8 cellular contexts compared by ENCODE assay signal in the genomic region with DNA sequence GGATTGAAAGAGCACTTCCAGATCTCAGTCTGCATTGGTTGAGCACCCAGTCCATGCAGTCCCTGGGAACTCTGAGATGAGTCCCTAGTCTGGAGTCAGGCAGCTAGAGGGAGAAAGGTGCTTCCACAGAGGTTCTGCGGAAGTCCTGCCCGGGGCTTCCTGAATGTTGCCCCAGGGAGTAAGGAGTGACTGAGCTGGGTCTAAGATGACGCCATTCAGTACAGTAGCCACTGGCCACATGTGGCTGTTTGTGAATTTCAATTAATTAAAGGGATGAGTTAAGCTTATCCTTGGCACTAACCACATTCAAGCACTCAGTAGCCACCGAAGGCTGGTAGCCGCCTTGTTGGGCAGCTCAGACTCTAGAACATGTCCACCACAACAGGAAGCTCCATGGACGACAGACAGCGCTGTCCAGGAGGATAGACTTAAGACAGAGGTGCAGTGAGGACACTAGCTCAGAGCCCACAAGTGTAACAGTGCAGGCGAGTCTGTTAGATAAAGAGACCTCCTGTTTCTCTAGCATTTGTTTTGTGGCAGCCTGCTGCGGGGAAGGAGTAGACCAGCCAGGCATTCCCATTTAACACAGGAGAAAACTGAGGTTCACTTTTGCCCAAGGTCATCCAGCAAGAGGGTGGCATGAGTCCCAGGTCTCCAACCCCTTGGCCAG.
DNase-seq lines count a peak whose midpoint lies in the region; ATAC-seq and TF ChIP-seq lines count a peak whose summit lies in the region.

No MANE protein-coding gene starts in this region.

- intact Hi-C loops in dorsolateral prefrontal cortex (cut with DNase I) (loop anchor here in 1 of 2 donors (2.0 kb wide), 1 partner anchor 29 kb away; no protein-coding TSS in a partner anchor), psoas muscle (cut with DNase I) (no loop called here), posterior vena cava (cut with DNase I) (no loop called here)

- H3K36me3 ChIP-seq in CD4-positive, CD25-positive, alpha-beta regulatory T cell (ENCODE audit: control insufficient read depth, insufficient read depth, low read length), result no peaks in the 10 kb centered on the region
- H3K36me3 ChIP-seq in Karpas-422 (ENCODE audit: insufficient read depth, low read length) (no peaks in the 10 kb centered on the region), psoas muscle (ENCODE audit: insufficient read depth in 1 of 2, low read depth in 1 of 2) (no peaks in the 10 kb centered on the region)

- no peaks in the 10 kb centered on the region for H3K36me3 Mint-ChIP-seq in CD4-positive, CD25-positive, alpha-beta regulatory T cell

- H2AFZ ChIP-seq in Karpas-422 (ENCODE audit: low read length), result no peak overlapping the region

- H3K9me2 ChIP-seq in Karpas-422 (replicated peaks; ENCODE audit: insufficient read depth, low read length), result no peaks in the 10 kb centered on the region

- no peaks in the 10 kb centered on the region for H3K27me3 ChIP-seq in CD4-positive, CD25-positive, alpha-beta regulatory T cell (ENCODE audit: control insufficient read depth, insufficient read depth, low read length)
- no peaks in the 10 kb centered on the region for H3K27me3 ChIP-seq in Karpas-422 (ENCODE audit: low read length)
- no peaks in the 10 kb centered on the region for H3K27me3 ChIP-seq in dorsolateral prefrontal cortex
- no peaks in the 10 kb centered on the region for H3K27me3 ChIP-seq in psoas muscle (ENCODE audit: insufficient read depth in 3 of 3, low read length in 2 of 3)

- peak overlapping the region; percentile 93 for H3K4me2 ChIP-seq in Karpas-422 (ENCODE audit: low read depth, low read length, poor library complexity, severe bottlenecking)

- TF ChIP-seq CTCF in dorsolateral prefrontal cortex (IDR thresholded peaks at IDR 0.05 in 54 of 56, conservative IDR thresholded peaks at IDR 0.05 in 2 of 56; ENCODE audit: low read depth in 1 of 56, partially characterized antibody in 56 of 56) (peak in 1 of 56 donors; percentile 11), psoas muscle (IDR thresholded peaks at IDR 0.05) (no peak)

- peak overlapping the region; percentile 82 to 96 (median 84) for H3K4me3 Mint-ChIP-seq in CD4-positive, CD25-positive, alpha-beta regulatory T cell

- no peak for ATAC-seq in CD4-positive, CD25-positive, alpha-beta regulatory T cell (ENCODE audit: low read depth in 2 of 2)
- ATAC-seq in psoas muscle, result no peak

- peaks cover 83% of the 10 kb centered on the region for H3K4me1 ChIP-seq in CD4-positive, CD25-positive, alpha-beta regulatory T cell (ENCODE audit: control insufficient read depth, insufficient read depth, low read length, poor library complexity, severe bottlenecking)
- H3K4me1 ChIP-seq in Karpas-422 (ENCODE audit: low read length) (peaks cover 82% of the 10 kb centered on the region), psoas muscle (peaks cover 73% of the 10 kb centered on the region)

- peaks cover 69% of the 10 kb centered on the region for H3K79me2 ChIP-seq in Karpas-422 (ENCODE audit: low read length)

- no peaks in the 10 kb centered on the region for H3K27me3 Mint-ChIP-seq in CD4-positive, CD25-positive, alpha-beta regulatory T cell

- no peaks in the 10 kb centered on the region; the same call in 1 of the 2 replicates for H4K20me1 ChIP-seq in Karpas-422 (ENCODE audit: insufficient read depth, low read depth, low read length)

- peak overlapping the region; percentile 95 for H3K9ac ChIP-seq in Karpas-422 (ENCODE audit: low read length)

- no peaks in the 10 kb centered on the region for H3K9me3 Mint-ChIP-seq in CD4-positive, CD25-positive, alpha-beta regulatory T cell

- peak overlapping the region; percentile 24 for H3K4me3 ChIP-seq in CD4-positive, CD25-positive, alpha-beta regulatory T cell (ENCODE audit: low read depth, low read length)
- H3K4me3 ChIP-seq in Karpas-422 (ENCODE audit: low read length), result peak overlapping the region; percentile 90
- H3K4me3 ChIP-seq in dorsolateral prefrontal cortex, result peak overlapping the region in 28 of 59 donors; percentile 4 to 80 (median 69)
- H3K4me3 ChIP-seq in psoas muscle, result peak overlapping the region; percentile 30

- H3K4me1 Mint-ChIP-seq in CD4-positive, CD25-positive, alpha-beta regulatory T cell, result peaks cover 11 to 80% (median 49%) of the 10 kb centered on the region in 4 donors

- no peaks in the 10 kb centered on the region for H3K9me3 ChIP-seq in CD4-positive, CD25-positive, alpha-beta regulatory T cell (ENCODE audit: control insufficient read depth in 2 of 2, low read length in 2 of 2)
- H3K9me3 ChIP-seq in Karpas-422 (ENCODE audit: low read length), result no peaks in the 10 kb centered on the region
- no peaks in the 10 kb centered on the region for H3K9me3 ChIP-seq in psoas muscle

- 62 to 72% (median 72%) methylated on average over 9 of the region's 9 CpGs for WGBS in psoas muscle, 3 donors

- DNase-seq in CD4-positive, CD25-positive, alpha-beta regulatory T cell, result no peak
- DNase-seq in Karpas-422 (peak; percentile 61), dorsolateral prefrontal cortex (no peak), psoas muscle (no peak), nucleus accumbens (lab: John Stamatoyannopoulos, UW) (no peak), UCSD-AML1 (lab: John Stamatoyannopoulos, UW; ENCODE audit: unreplicated experiment) (no peak), ecto neural progenitor cell (ENCODE audit: low spot score) (no peak), posterior vena cava (ENCODE audit: low spot score) (no peak)

- peak overlapping the region; percentile 17 to 86 (median 64) for H3K27ac Mint-ChIP-seq in CD4-positive, CD25-positive, alpha-beta regulatory T cell

- no peak overlapping the region for H3K27ac ChIP-seq in CD4-positive, CD25-positive, alpha-beta regulatory T cell (ENCODE audit: insufficient read depth, low read length, poor library complexity, severe bottlenecking)
- H3K27ac ChIP-seq in Karpas-422 (ENCODE audit: low read length) (peak overlapping the region; percentile 96), dorsolateral prefrontal cortex (peak overlapping the region; percentile 74 to 97 (median 91)), psoas muscle (peak overlapping the region; percentile 73)
